ENCODE assay signal across 8 cellular contexts in genomic region chr22:50342651-50343540, GRCh38. TPM values are rescaled to one million over a fixed set of nuclear protein-coding genes. Genes with fewer than 3 reads are reported as not detected.
DNase-seq lines count a peak whose midpoint lies in the region; TF ChIP-seq lines count a peak whose summit lies in the region.

Gene PPP6R2, plus strand, starts transcription at chr22:50343327. Its CDS starts 50,582 bp downstream, at chr22:50393909.

- CTCF ChIA-PET in mammary epithelial cell (lab: Charles Lee; ENCODE audit: low non-redundant PET) = no interaction called here

- H3K4me1 Mint-ChIP-seq in immature natural killer cell = peaks cover 11 to 15% of the 10 kb centered on the region in 2 donors

- no peaks in the 10 kb centered on the region for H4K20me1 ChIP-seq in mammary epithelial cell (ENCODE audit: insufficient read depth, low read length)

- peaks cover 7% of the 10 kb centered on the region for H3K4me1 ChIP-seq in mammary epithelial cell (ENCODE audit: insufficient read depth, low read length)
- H3K4me1 ChIP-seq in spleen = peaks cover 4 to 36% (median 28%) of the 10 kb centered on the region in 6 donors

- H3K27me3 ChIP-seq in mammary epithelial cell (ENCODE audit: insufficient read depth, low read length) (no peaks in the 10 kb centered on the region), spleen (replicated peaks in 1 of 7) (no peaks in the 10 kb centered on the region)

- under 1% methylated on average over 25 of the region's 87 CpGs for WGBS in mammary epithelial cell (ENCODE audit: low coverage, missing lambda C conversion rate)
- 0 to 1% (median 1%) methylated on average over 27 to 87 of the region's 87 CpGs for WGBS in spleen, 5 donors

- peaks cover 25% of the 10 kb centered on the region for H3K79me2 ChIP-seq in mammary epithelial cell (ENCODE audit: insufficient read depth, low read length)

- dilution Hi-C loops in mammary epithelial cell (cut with HindIII; ENCODE audit: low sequenced_read_pairs) = loop anchor here (5.0 kb wide), 1 partner anchor 51 kb away; no protein-coding TSS in a partner anchor

- peak in 1 of 3 donors; percentile 19 for TF ChIP-seq POLR2A in spleen (IDR thresholded peaks at IDR 0.05)

- peak within 1 kb of the TSS; percentile 89 for H2AFZ ChIP-seq in mammary epithelial cell (ENCODE audit: low read depth, low read length)

- peak within 1 kb of the TSS; percentile 85 to 95 (median 90) for H3K27ac Mint-ChIP-seq in immature natural killer cell

- DNase-seq in GM12865 (ENCODE audit: low read depth) (peak; percentile 85), HCEC 1CT (peak; percentile 64), NAMALWA (ENCODE audit: low spot score) (peak; percentile 81), mammary epithelial cell (peak; percentile 56), immature natural killer cell (peak; percentile 85 to 88 (median 87)), spleen (peak; percentile 97), NCI-H187 treated with DMSO at 0.1 percent for 48 hours (lab: John Stamatoyannopoulos, UW) (no peak)

- H3K27me3 Mint-ChIP-seq in immature natural killer cell (ENCODE audit: low read depth in 3 of 3) = peaks cover 0 to 7% (median 6%) of the 10 kb centered on the region in 3 donors

- in situ Hi-C loops in mammary epithelial cell (cut with MboI; ENCODE audit: low sequenced_read_pairs in 2 of 2) = loop anchor here in 1 of 2 donors (5.0 kb wide), 1 partner anchor 91 kb away; the partner anchor contains the start of gene HDAC10

- H3K9me3 ChIP-seq in mammary epithelial cell (replicated peaks; ENCODE audit: insufficient read depth, low read length) (no peaks in the 10 kb centered on the region), spleen (no peaks in the 10 kb centered on the region)

- no peaks in the 10 kb centered on the region for H3K9me3 Mint-ChIP-seq in immature natural killer cell

- peak within 1 kb of the TSS; percentile 86 to 94 (median 89) for H3K4me3 Mint-ChIP-seq in immature natural killer cell

- peak within 1 kb of the TSS; percentile 73 for H3K9ac ChIP-seq in mammary epithelial cell (ENCODE audit: insufficient read depth, low read length)

- peak within 1 kb of the TSS; percentile 96 for H3K4me2 ChIP-seq in mammary epithelial cell (ENCODE audit: insufficient read depth, low read depth, low read length)

- H3K36me3 ChIP-seq in mammary epithelial cell (ENCODE audit: insufficient read depth, low read length) (no peaks in the 10 kb centered on the region), spleen (peaks cover 0 to 13% (median 0%) of the 10 kb centered on the region in 6 donors)

- peak within 1 kb of the TSS; percentile 53 for H3K27ac ChIP-seq in mammary epithelial cell (ENCODE audit: insufficient read depth, low read depth, low read length)
- H3K27ac ChIP-seq in spleen = peak within 1 kb of the TSS; percentile 37 to 93 (median 87)

- intact Hi-C loops in mammary epithelial cell (cut with micrococcal nuclease) = loop anchor here (1.0 to 10.0 kb wide), 7 partner anchors 16 to 279 kb away; partner anchors contain the start of gene DENND6B
- intact Hi-C loops in spleen (cut with DNase I; ENCODE audit: low total_unique reads) = loop anchor here (5.0 to 10.0 kb wide), 2 partner anchors 91 to 132 kb away; partner anchors contain the start of genes HDAC10 and SBF1

- no peaks in the 10 kb centered on the region for H3K36me3 Mint-ChIP-seq in immature natural killer cell

- BruUV-seq in mammary epithelial cell (replicated peaks; lab: Mats Ljungman, UMichigan) = TSS peak; percentile 60

- H3K4me3 ChIP-seq in GM12865 (ENCODE audit: low read depth, low read length) (peak within 1 kb of the TSS; percentile 73), WI38 (ENCODE audit: low read depth, low read length) (peak within 1 kb of the TSS; percentile 77), mammary epithelial cell (replicated peaks in 1 of 3; ENCODE audit: insufficient read depth in 1 of 3, low read depth in 2 of 3, low read length in 3 of 3) (peak within 1 kb of the TSS; percentile 61 to 62 (median 62)), spleen (peak within 1 kb of the TSS; percentile 64 to 95 (median 71))

- TF ChIP-seq CTCF in GM12865 (IDR thresholded peaks at IDR 0.05; ENCODE audit: insufficient read depth, low read depth, low read length, missing control alignments) (no peak), WI38 (IDR thresholded peaks at IDR 0.05; ENCODE audit: low read depth, low read length) (no peak), mammary epithelial cell (conservative IDR thresholded peaks at IDR 0.05 in 1 of 2, IDR thresholded peaks at IDR 0.05 in 1 of 2; ENCODE audit: extremely low read depth in 1 of 2, insufficient read depth in 1 of 2, low read depth in 1 of 2, low read length in 2 of 2) (no peak), spleen (IDR thresholded peaks at IDR 0.05 in 8 of 11, conservative IDR thresholded peaks at IDR 0.05 in 3 of 11) (peak in 5 of 11 experiments; percentile 8 to 53 (median 12))

RNA-seq across cellular contexts. Expression of gene PPP6R2, which starts in this region (rescaled TPM):
- total RNA-seq in mammary epithelial cell (10 to 100 TPM; 37.7 to 52.3 TPM), spleen (10 to 100 TPM; 54.0 to 76.2 (median 64.7) TPM)
- polyA plus RNA-seq in mammary epithelial cell (23.4 TPM), immature natural killer cell (10 to 100 TPM; 13.5 to 43.5 (median 19.6) TPM), spleen (10 to 100 TPM; 23.6 to 48.7 (median 27.8) TPM)
- 35.5 TPM for polyA minus RNA-seq in mammary epithelial cell
